In the genomic region with DNA sequence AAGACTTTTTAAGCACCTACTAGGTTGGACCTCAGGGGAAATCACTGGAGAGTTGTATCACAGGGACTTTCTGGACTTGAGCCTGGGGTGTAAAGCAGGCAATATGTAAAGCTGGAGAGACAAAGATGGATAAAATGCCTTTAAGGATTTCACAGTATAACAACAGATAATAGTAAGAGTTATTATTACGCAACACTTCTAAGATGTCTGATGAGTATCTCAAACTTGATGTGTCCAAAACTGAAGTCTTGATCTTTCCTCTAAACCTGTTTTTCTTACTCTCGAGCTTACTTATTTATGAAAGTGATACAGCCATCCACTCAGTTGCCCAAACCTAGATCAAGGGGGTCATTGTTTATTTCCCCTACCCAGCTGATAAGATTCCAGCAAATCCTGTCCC, we compare ENCODE assay signal across 32 cellular contexts. TPM values are rescaled to one million over a fixed set of nuclear protein-coding genes. Genes with fewer than 3 reads are reported as not detected.
DNase-seq lines count a peak whose midpoint lies in the region; ATAC-seq, FAIRE-seq and TF ChIP-seq lines count a peak whose summit lies in the region.
"Had no signal": no experiment of that assay in that cellular context is flagged by ENCODE, and none has a peak within 500 bp of the region (broad histone marks: within the 10 kb centered on the region; RNA-seq: fewer than 3 reads in every experiment).

No MANE protein-coding gene starts in this region.

- no peaks in the 10 kb centered on the region for H3K9me3 Mint-ChIP-seq in T-helper 2 cell treated with Interferon-gamma antibody and Interleukin-4, amounts not matched to agents 5 μg/mL and 100 μg/mL, for 36 hours
- H3K9me3 Mint-ChIP-seq in effector memory CD8-positive, alpha-beta T cell, result no peaks in the 10 kb centered on the region
- H3K9me3 Mint-ChIP-seq in type B pancreatic cell, result no peaks in the 10 kb centered on the region
- H3K9me3 Mint-ChIP-seq: CD4-positive, CD25-positive, alpha-beta regulatory T cell; IgD-negative memory B cell; memory B cell had no signal

- no peaks in the 10 kb centered on the region for H3K27me3 Mint-ChIP-seq in T-helper 2 cell treated with Interferon-gamma antibody and Interleukin-4, amounts not matched to agents 5 μg/mL and 100 μg/mL, for 36 hours (ENCODE audit: low read depth)
- H3K27me3 Mint-ChIP-seq in effector memory CD8-positive, alpha-beta T cell, result no peaks in the 10 kb centered on the region
- H3K27me3 Mint-ChIP-seq in type B pancreatic cell, result no peaks in the 10 kb centered on the region
- H3K27me3 Mint-ChIP-seq: activated CD8-positive, alpha-beta memory T cell treated with anti-CD3 and anti-CD28 coated beads, Interleukin-2, amount 10 ng/mL, durations not matched to agents 7 days and 5 days; CD4-positive, CD25-positive, alpha-beta regulatory T cell; IgD-negative memory B cell; memory B cell; progenitor cell of endocrine pancreas had no signal

- intact Hi-C loops in HepG2 (cut with micrococcal nuclease; ENCODE audit: unreplicated experiment), result no loop called here
- intact Hi-C loops in right lobe of liver (cut with DNase I), result no loop called here

- BruUV-seq in HepG2 (replicated peaks; lab: Mats Ljungman, UMichigan), result no TSS peak

- peaks cover 38% of the 10 kb centered on the region for H3K4me1 Mint-ChIP-seq in T-helper 2 cell treated with Interferon-gamma antibody and Interleukin-4, amounts not matched to agents 5 μg/mL and 100 μg/mL, for 36 hours (ENCODE audit: low read depth)
- H3K4me1 Mint-ChIP-seq in effector memory CD8-positive, alpha-beta T cell (ENCODE audit: low read depth in 2 of 2), result peaks cover 28 to 29% of the 10 kb centered on the region in 2 donors
- peaks cover 28% of the 10 kb centered on the region for H3K4me1 Mint-ChIP-seq in type B pancreatic cell (ENCODE audit: unreplicated experiment)

- peak overlapping the region; percentile 1 for H3K4me3 Mint-ChIP-seq in T-helper 2 cell treated with Interferon-gamma antibody and Interleukin-4, amounts not matched to agents 5 μg/mL and 100 μg/mL, for 36 hours
- peak overlapping the region; percentile 25 to 41 for H3K4me3 Mint-ChIP-seq in effector memory CD8-positive, alpha-beta T cell
- peak overlapping the region; percentile 8 for H3K4me3 Mint-ChIP-seq in type B pancreatic cell
- H3K4me3 Mint-ChIP-seq: activated CD8-positive, alpha-beta memory T cell treated with anti-CD3 and anti-CD28 coated beads, Interleukin-2, amount 10 ng/mL, durations not matched to agents 7 days and 5 days; memory B cell had no signal

- H3K9me3 ChIP-seq in HepG2 (ENCODE audit: low read length) (no peaks in the 10 kb centered on the region), right lobe of liver (no peaks in the 10 kb centered on the region)
- H3K9me3 ChIP-seq: ascending aorta, thyroid gland, vagina had no signal

- 98% methylated on average over 2 of the region's 2 CpGs for WGBS in HepG2 (ENCODE audit: low lambda C conversion rate)
- 92% methylated on average over 2 of the region's 2 CpGs for WGBS in right lobe of liver (ENCODE audit: insufficient coverage, low coverage, low lambda C conversion rate, missing lambda C conversion rate)

- H3K27me3 ChIP-seq in HepG2 (ENCODE audit: control insufficient read depth in 1 of 2, insufficient read depth in 2 of 2, low read length in 2 of 2) (no peaks in the 10 kb centered on the region), right lobe of liver (no peaks in the 10 kb centered on the region)
- H3K27me3 ChIP-seq: ascending aorta, thyroid gland, vagina had no signal

- TF ChIP-seq RAD21 in HepG2 (CRISPR knock-in tag; IDR thresholded peaks at IDR 0.05), result no peak

- CTCF ChIA-PET in HepG2 (lab: Yijun Ruan, JAX; ENCODE audit: low intra/inter-chr PET ratio, low total read pairs), result no interaction called here

- peak overlapping the region; percentile 16 for H3K27ac Mint-ChIP-seq in T-helper 2 cell treated with Interferon-gamma antibody and Interleukin-4, amounts not matched to agents 5 μg/mL and 100 μg/mL, for 36 hours
- peak overlapping the region in 1 of 2 donors; percentile 96 for H3K27ac Mint-ChIP-seq in effector memory CD8-positive, alpha-beta T cell
- no peak overlapping the region for H3K27ac Mint-ChIP-seq in type B pancreatic cell
- H3K27ac Mint-ChIP-seq: IgD-negative memory B cell, memory B cell, progenitor cell of endocrine pancreas had no signal

- no peak for TF ChIP-seq EP300 in HepG2 (IDR thresholded peaks at IDR 0.05; ENCODE audit: low read depth in 2 of 2, low read length in 2 of 2)
- no peak for TF ChIP-seq EP300 in HepG2 (CRISPR knock-in tag; IDR thresholded peaks at IDR 0.05; ENCODE audit: borderline replicate concordance)

- ATAC-seq in HepG2, result no peak
- ATAC-seq in right lobe of liver, result no peak
- ATAC-seq in effector memory CD8-positive, alpha-beta T cell (replicated peaks), result no peak
- ATAC-seq: activated CD8-positive, alpha-beta memory T cell treated with anti-CD3 and anti-CD28 coated beads, Interleukin-2, amount 10 ng/mL, durations not matched to agents 7 days and 5 days; sciatic nerve had no signal

- in situ Hi-C loops in HepG2 (cut with HindIII; ENCODE audit: extremely low pct_ligation_motif_present, low pct_unique_long_range_greater_than_20kb), result no loop called here

- POLR2A ChIA-PET in HepG2 (lab: Yijun Ruan, JAX), result no interaction called here

- no peak for FAIRE-seq in HepG2 (lab: Jason Lieb, UNC)

- TF ChIP-seq POLR2A in HepG2 (IDR thresholded peaks at IDR 0.05; ENCODE audit: insufficient read depth in 1 of 2, low read depth in 2 of 2, low read length in 2 of 2) (no peak), right lobe of liver (IDR thresholded peaks at IDR 0.05) (no peak)

- DNase-seq in T-helper 2 cell treated with Interferon-gamma antibody and Interleukin-4, amounts not matched to agents 5 μg/mL and 100 μg/mL, for 36 hours (ENCODE audit: low spot score), result no peak
- DNase-seq in T-helper 2 cell (no peak), HepG2 (ENCODE audit: low spot score) (no peak), right lobe of liver (no peak), type B pancreatic cell (ENCODE audit: extremely low spot score, unreplicated experiment) (no peak), HuH-7 (ENCODE audit: low spot score) (no peak), DMS153 treated with DMSO at 0.1 percent for 48 hours (lab: John Stamatoyannopoulos, UW; ENCODE audit: unreplicated experiment) (no peak)
- DNase-seq in effector memory CD8-positive, alpha-beta T cell, result no peak
- DNase-seq: activated CD4-positive, CD25-positive, alpha-beta regulatory T cell treated with anti-CD3 and anti-CD28 coated beads, Interleukin-2, amount 50 U/mL, for 72 hours; activated CD8-positive, alpha-beta memory T cell treated with anti-CD3 and anti-CD28 coated beads, Interleukin-2, amount 10 ng/mL, durations not matched to agents 7 days and 5 days; activated naive CD4-positive, alpha-beta T cell treated with anti-CD3 and anti-CD28 coated beads, Interleukin-2, amount 50 U/mL, for 16 hours; activated T-cell treated with anti-CD3 and anti-CD28 coated beads, Interleukin-2, amount 50 U/mL, for 48 hours; CD4-positive, CD25-positive, alpha-beta regulatory T cell; effector CD8-positive, alpha-beta T cell; NCI-H1105; NCI-H187 treated with DMSO at 0.1 percent for 48 hours; NCI-H2171; stimulated activated CD8-positive, alpha-beta memory T cell treated with anti-CD3 and anti-CD28 coated beads, Interleukin-4, amount 100 ng/mL, for 48 hours; thyroid gland had no signal

- H3K36me3 ChIP-seq in HepG2 (replicated peaks in 1 of 2; ENCODE audit: control insufficient read depth in 1 of 2, insufficient read depth in 2 of 2, low read length in 2 of 2) (no peaks in the 10 kb centered on the region; a peak in 1 of 5 replicates), right lobe of liver (peaks cover 0 to 1% (median 0%) of the 10 kb centered on the region in 4 donors)
- H3K36me3 ChIP-seq: ascending aorta, thyroid gland, vagina had no signal

- peaks cover 4% of the 10 kb centered on the region; the same call in 1 of the 2 replicates for H4K20me1 ChIP-seq in HepG2 (ENCODE audit: insufficient read depth, low read length)

- no peak overlapping the region for H2AFZ ChIP-seq in HepG2 (ENCODE audit: low read length)

- H3K36me3 Mint-ChIP-seq in T-helper 2 cell treated with Interferon-gamma antibody and Interleukin-4, amounts not matched to agents 5 μg/mL and 100 μg/mL, for 36 hours (ENCODE audit: low read depth), result no peaks in the 10 kb centered on the region
- H3K36me3 Mint-ChIP-seq in effector memory CD8-positive, alpha-beta T cell (ENCODE audit: insufficient read depth), result peaks cover 12% of the 10 kb centered on the region
- H3K36me3 Mint-ChIP-seq in type B pancreatic cell, result peaks cover 5% of the 10 kb centered on the region
- H3K36me3 Mint-ChIP-seq: activated CD8-positive, alpha-beta memory T cell treated with anti-CD3 and anti-CD28 coated beads, Interleukin-2, amount 10 ng/mL, durations not matched to agents 7 days and 5 days; CD4-positive, CD25-positive, alpha-beta regulatory T cell; IgD-negative memory B cell; memory B cell had no signal

- H3K79me2 ChIP-seq in HepG2 (ENCODE audit: insufficient read depth, low read length), result peaks cover 25% of the 10 kb centered on the region

- no peak overlapping the region for H3K4me3 ChIP-seq in HepG2 (replicated peaks in 1 of 3; ENCODE audit: insufficient read depth in 1 of 3, low read depth in 2 of 3, low read length in 3 of 3)
- H3K4me3 ChIP-seq in right lobe of liver, result no peak overlapping the region
- H3K4me3 ChIP-seq: ascending aorta, coronary artery, thyroid gland, vagina had no signal

- H3K4me2 ChIP-seq in HepG2 (ENCODE audit: low read depth, low read length), result no peak overlapping the region

- H3K27ac ChIP-seq in HepG2 (ENCODE audit: extremely low read length, insufficient read depth, low read length) (no peak overlapping the region), right lobe of liver (no peak overlapping the region)
- H3K27ac ChIP-seq: ascending aorta, coronary artery, epithelial cell of prostate, thyroid gland, vagina had no signal

- H3K4me1 ChIP-seq in HepG2 (ENCODE audit: insufficient read depth, low read length) (peaks cover 38% of the 10 kb centered on the region), right lobe of liver (peaks cover 0 to 20% (median 2%) of the 10 kb centered on the region in 4 donors)

- H3K9ac ChIP-seq in HepG2 (ENCODE audit: insufficient read depth, low read depth, low read length), result no peak overlapping the region

- TF ChIP-seq CTCF in HepG2 (CRISPR knock-in tag; IDR thresholded peaks at IDR 0.05) (no peak), right lobe of liver (IDR thresholded peaks at IDR 0.05) (no peak), type B pancreatic cell (conservative IDR thresholded peaks at IDR 0.05) (no peak)

RNA-seq across cellular contexts. Expression of a gene that starts 2.1 kb away (rescaled TPM):
- total RNA-seq in HepG2 (2016; rRNA removed; fragmentation: Illumina TruSeq; extraction: Trizol) (16.3 and 27.9 TPM in 2 replicates), right lobe of liver (10 to 100 TPM in 5 of 6 experiments, 1 to 10 TPM in 1; 9.9 to 15.5 (median 12.4) TPM), type B pancreatic cell (ENCODE audit: low replicate concordance) (46.7 and 69.2 TPM in 2 replicates)
- total RNA-seq in HepG2 (2016; cell fraction: cytosol; rRNA removed; fragmentation: Illumina TruSeq; extraction: Trizol; ENCODE audit: low read depth), result 6.2 and 7.1 TPM in 2 replicates
- 14.0 and 27.8 TPM in 2 replicates for total RNA-seq in HepG2 (2016; cell fraction: insoluble cytoplasmic fraction; rRNA removed; fragmentation: Illumina TruSeq; extraction: Trizol)
- 10.0 and 13.7 TPM in 2 replicates for total RNA-seq in HepG2 (2016; cell fraction: membrane; rRNA removed; fragmentation: Illumina TruSeq; extraction: Trizol)
- total RNA-seq in HepG2 (2016; cell fraction: nucleus; rRNA removed; fragmentation: Illumina TruSeq; extraction: Trizol), result 37.6 and 44.2 TPM in 2 replicates
- 20.9 and 26.3 TPM in 2 replicates for polyA plus RNA-seq in HepG2 (2011; rRNA removed)
- polyA plus RNA-seq in HepG2 (2011; cell fraction: cytosol; rRNA removed), result 15.1 and 16.2 TPM in 2 replicates
- 91.2 and 91.4 TPM in 2 replicates for polyA plus RNA-seq in HepG2 (2011; cell fraction: nucleus; rRNA removed)
- 16.7 and 21.2 TPM in 2 replicates for polyA plus RNA-seq in HepG2 (2012)
- polyA plus RNA-seq in HepG2 (2016; cell fraction: cytosol; fragmentation: Illumina TruSeq; extraction: Trizol; ENCODE audit: low read depth), result 1.0 and 1.3 TPM in 2 replicates
- polyA plus RNA-seq in HepG2 (2016; cell fraction: insoluble cytoplasmic fraction; fragmentation: Illumina TruSeq; extraction: Trizol; ENCODE audit: low read depth), result 10.0 and 11.4 TPM in 2 replicates
- polyA plus RNA-seq in HepG2 (2016; cell fraction: membrane; fragmentation: Illumina TruSeq; extraction: Trizol; ENCODE audit: low read depth), result 2.5 and 2.7 TPM in 2 replicates
- 50.1 TPM in 2 replicates for polyA plus RNA-seq in HepG2 (2016; cell fraction: nucleus; fragmentation: Illumina TruSeq; extraction: Trizol; ENCODE audit: insufficient read depth, low read depth)
- 42.0 and 70.7 TPM in 2 replicates for polyA minus RNA-seq in HepG2 (2011; rRNA and poly(A)+ RNA removed; ENCODE audit: low replicate concordance)
- polyA minus RNA-seq in HepG2 (2011; cell fraction: cytosol; rRNA and poly(A)+ RNA removed), result 12.7 and 13.3 TPM in 2 replicates
- 70.0 and 73.5 TPM in 2 replicates for polyA minus RNA-seq in HepG2 (2011; cell fraction: nucleus; rRNA and poly(A)+ RNA removed)

RNA-seq across cellular contexts. Expression of a gene that starts 38.1 kb away (rescaled TPM):
- not detected in 2 replicates for total RNA-seq in HepG2 (2016; rRNA removed; fragmentation: Illumina TruSeq; extraction: Trizol)
- not detected in 2 replicates for total RNA-seq in HepG2 (2016; cell fraction: cytosol; rRNA removed; fragmentation: Illumina TruSeq; extraction: Trizol; ENCODE audit: low read depth)
- total RNA-seq in HepG2 (2016; cell fraction: insoluble cytoplasmic fraction; rRNA removed; fragmentation: Illumina TruSeq; extraction: Trizol), result not detected in 2 replicates
- not detected in 2 replicates for total RNA-seq in HepG2 (2016; cell fraction: membrane; rRNA removed; fragmentation: Illumina TruSeq; extraction: Trizol)
- not detected in 2 replicates for total RNA-seq in HepG2 (2016; cell fraction: nucleus; rRNA removed; fragmentation: Illumina TruSeq; extraction: Trizol)
- not detected in 2 replicates for polyA plus RNA-seq in HepG2 (2011; rRNA removed)
- not detected in 2 replicates for polyA plus RNA-seq in HepG2 (2011; cell fraction: cytosol; rRNA removed)
- not detected in 2 replicates for polyA plus RNA-seq in HepG2 (2011; cell fraction: nucleus; rRNA removed)
- polyA plus RNA-seq in HepG2 (2012), result not detected in 2 replicates
- polyA plus RNA-seq in HepG2 (2016; cell fraction: cytosol; fragmentation: Illumina TruSeq; extraction: Trizol; ENCODE audit: low read depth), result not detected in 2 replicates
- polyA plus RNA-seq in HepG2 (2016; cell fraction: insoluble cytoplasmic fraction; fragmentation: Illumina TruSeq; extraction: Trizol; ENCODE audit: low read depth), result not detected in 2 replicates
- polyA plus RNA-seq in HepG2 (2016; cell fraction: membrane; fragmentation: Illumina TruSeq; extraction: Trizol; ENCODE audit: low read depth), result not detected in 2 replicates
- not detected in 2 replicates for polyA plus RNA-seq in HepG2 (2016; cell fraction: nucleus; fragmentation: Illumina TruSeq; extraction: Trizol; ENCODE audit: insufficient read depth, low read depth)
- not detected in 2 replicates for polyA minus RNA-seq in HepG2 (2011; rRNA and poly(A)+ RNA removed; ENCODE audit: low replicate concordance)
- polyA minus RNA-seq in HepG2 (2011; cell fraction: cytosol; rRNA and poly(A)+ RNA removed), result not detected in 2 replicates
- polyA minus RNA-seq in HepG2 (2011; cell fraction: nucleus; rRNA and poly(A)+ RNA removed), result not detected in 2 replicates
- not detected for total RNA-seq in right lobe of liver
- total RNA-seq in type B pancreatic cell (ENCODE audit: low replicate concordance), result 1.4 and 19.8 TPM in 2 replicates
- total RNA-seq: A172; activated CD8-positive, alpha-beta memory T cell treated with anti-CD3 and anti-CD28 coated beads, Interleukin-2, amount 10 ng/mL, durations not matched to agents 7 days and 5 days; ascending aorta; CD4-positive, CD25-positive, alpha-beta regulatory T cell; glomerular endothelial cell; M059J; NCI-H460; sciatic nerve; SK-MEL-5; thyroid gland; vagina had no signal
- polyA plus RNA-seq: CD4-positive, CD25-positive, alpha-beta regulatory T cell; IgD-negative memory B cell had no signal

RNA-seq across cellular contexts. Expression of a gene that starts 47.8 kb away (rescaled TPM):
- total RNA-seq in HepG2 (2016; rRNA removed; fragmentation: Illumina TruSeq; extraction: Trizol), result 40.9 and 63.2 TPM in 2 replicates
- total RNA-seq in HepG2 (2016; cell fraction: cytosol; rRNA removed; fragmentation: Illumina TruSeq; extraction: Trizol; ENCODE audit: low read depth), result 3.7 and 5.4 TPM in 2 replicates
- 40.0 and 59.5 TPM in 2 replicates for total RNA-seq in HepG2 (2016; cell fraction: insoluble cytoplasmic fraction; rRNA removed; fragmentation: Illumina TruSeq; extraction: Trizol)
- total RNA-seq in HepG2 (2016; cell fraction: membrane; rRNA removed; fragmentation: Illumina TruSeq; extraction: Trizol), result 22.3 and 23.2 TPM in 2 replicates
- total RNA-seq in HepG2 (2016; cell fraction: nucleus; rRNA removed; fragmentation: Illumina TruSeq; extraction: Trizol), result 37.9 and 43.8 TPM in 2 replicates
- 69.4 and 76.3 TPM in 2 replicates for polyA plus RNA-seq in HepG2 (2011; rRNA removed)
- polyA plus RNA-seq in HepG2 (2011; cell fraction: cytosol; rRNA removed), result 38.4 and 54.0 TPM in 2 replicates
- polyA plus RNA-seq in HepG2 (2011; cell fraction: nucleus; rRNA removed), result 64.7 and 65.0 TPM in 2 replicates
- polyA plus RNA-seq in HepG2 (2012), result 76.2 and 86.9 TPM in 2 replicates
- 3.1 TPM in 2 replicates for polyA plus RNA-seq in HepG2 (2016; cell fraction: cytosol; fragmentation: Illumina TruSeq; extraction: Trizol; ENCODE audit: low read depth)
- polyA plus RNA-seq in HepG2 (2016; cell fraction: insoluble cytoplasmic fraction; fragmentation: Illumina TruSeq; extraction: Trizol; ENCODE audit: low read depth), result 70.3 and 75.5 TPM in 2 replicates
- 12.5 and 13.4 TPM in 2 replicates for polyA plus RNA-seq in HepG2 (2016; cell fraction: membrane; fragmentation: Illumina TruSeq; extraction: Trizol; ENCODE audit: low read depth)
- polyA plus RNA-seq in HepG2 (2016; cell fraction: nucleus; fragmentation: Illumina TruSeq; extraction: Trizol; ENCODE audit: insufficient read depth, low read depth), result 70.7 and 72.2 TPM in 2 replicates
- 45.5 and 101 TPM in 2 replicates for polyA minus RNA-seq in HepG2 (2011; rRNA and poly(A)+ RNA removed; ENCODE audit: low replicate concordance)
- polyA minus RNA-seq in HepG2 (2011; cell fraction: cytosol; rRNA and poly(A)+ RNA removed), result 37.5 and 49.8 TPM in 2 replicates
- 38.5 and 46.5 TPM in 2 replicates for polyA minus RNA-seq in HepG2 (2011; cell fraction: nucleus; rRNA and poly(A)+ RNA removed)
- total RNA-seq in right lobe of liver, result 10 to 100 TPM; 51.4 to 77.5 (median 56.0) TPM
- 87.1 and 88.1 TPM in 2 replicates for total RNA-seq in type B pancreatic cell (ENCODE audit: low replicate concordance)
